Comparison of ENCODE assay signal across 10 cellular contexts in the genomic region with DNA sequence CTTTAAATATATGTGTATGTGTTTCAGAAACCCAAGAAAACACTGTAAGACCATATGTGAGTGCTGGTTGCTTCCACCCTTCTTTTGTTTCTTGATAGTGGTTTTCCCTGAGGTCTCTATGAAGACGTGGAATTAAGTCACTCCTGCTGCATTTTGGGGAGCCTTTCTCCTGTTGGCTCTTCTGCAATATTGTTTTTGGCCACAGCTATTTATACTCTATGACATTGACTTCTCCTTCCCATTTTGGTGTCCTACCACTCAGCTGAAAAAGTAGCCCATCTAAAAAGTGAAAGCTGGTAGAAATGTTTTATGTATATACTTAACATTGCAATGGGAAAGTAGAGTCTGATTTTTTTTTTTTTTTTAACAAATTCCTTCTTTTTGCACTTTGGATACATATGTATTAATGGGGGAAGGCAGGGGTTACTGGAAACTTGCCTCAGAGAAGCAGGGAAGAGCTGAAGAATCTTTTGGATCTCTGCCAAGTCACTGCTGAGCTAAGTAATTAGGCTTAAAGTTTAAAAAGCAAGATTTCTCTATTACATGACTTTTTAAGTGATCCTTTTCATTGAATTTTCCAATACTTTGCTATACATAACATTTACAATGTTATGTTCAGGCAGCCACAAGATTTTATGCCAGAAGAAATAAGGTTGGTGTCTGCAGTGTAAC. TPM values are rescaled to one million over a fixed set of nuclear protein-coding genes. Genes with fewer than 3 reads are reported as not detected.
DNase-seq lines count a peak whose midpoint lies in the region; ATAC-seq and TF ChIP-seq lines count a peak whose summit lies in the region.
"Had no signal": no experiment of that assay in that cellular context is flagged by ENCODE, and none has a peak within 500 bp of the region (broad histone marks: within the 10 kb centered on the region; RNA-seq: fewer than 3 reads in every experiment).

No MANE protein-coding gene starts in this region.

- peaks cover 43% of the 10 kb centered on the region for H3K4me1 Mint-ChIP-seq in activated CD4-positive, alpha-beta T cell treated with anti-CD3 and anti-CD28 coated beads, Interleukin-2, amount 10 ng/mL, durations not matched to agents 7 days and 5 days
- H3K4me1 Mint-ChIP-seq in stimulated activated effector memory CD8-positive, alpha-beta T cell treated with anti-CD3 and anti-CD28 coated beads, Interleukin-12 subunit alpha, Interleukin-12 subunit beta, amount 100 ng/mL, for 72 hours: peaks cover 37% of the 10 kb centered on the region

- H3K36me3 ChIP-seq in esophagus muscularis mucosa: peaks cover 0 to 15% (median 3%) of the 10 kb centered on the region in 4 donors
- H3K36me3 ChIP-seq in H7 (replicated peaks; ENCODE audit: control insufficient read depth, insufficient read depth, low read length): no peaks in the 10 kb centered on the region

- peak overlapping the region; percentile 99 for H3K27ac Mint-ChIP-seq in activated CD4-positive, alpha-beta T cell treated with anti-CD3 and anti-CD28 coated beads, Interleukin-2, amount 10 ng/mL, durations not matched to agents 7 days and 5 days
- peak overlapping the region; percentile 97 for H3K27ac Mint-ChIP-seq in stimulated activated effector memory CD8-positive, alpha-beta T cell treated with anti-CD3 and anti-CD28 coated beads, Interleukin-12 subunit alpha, Interleukin-12 subunit beta, amount 100 ng/mL, for 72 hours

- peaks cover 22% of the 10 kb centered on the region for H3K36me3 Mint-ChIP-seq in activated CD4-positive, alpha-beta T cell treated with anti-CD3 and anti-CD28 coated beads, Interleukin-2, amount 10 ng/mL, durations not matched to agents 7 days and 5 days (ENCODE audit: low read depth)
- peaks cover 35% of the 10 kb centered on the region for H3K36me3 Mint-ChIP-seq in stimulated activated effector memory CD8-positive, alpha-beta T cell treated with anti-CD3 and anti-CD28 coated beads, Interleukin-12 subunit alpha, Interleukin-12 subunit beta, amount 100 ng/mL, for 72 hours

- H3K9me3 Mint-ChIP-seq in activated CD4-positive, alpha-beta T cell treated with anti-CD3 and anti-CD28 coated beads, Interleukin-2, amount 10 ng/mL, durations not matched to agents 7 days and 5 days: peaks cover 4% of the 10 kb centered on the region
- no peaks in the 10 kb centered on the region for H3K9me3 Mint-ChIP-seq in stimulated activated effector memory CD8-positive, alpha-beta T cell treated with anti-CD3 and anti-CD28 coated beads, Interleukin-12 subunit alpha, Interleukin-12 subunit beta, amount 100 ng/mL, for 72 hours

- no peak overlapping the region for H3K27ac ChIP-seq in esophagus muscularis mucosa (replicated peaks in 1 of 4)

- H3K4me1 ChIP-seq in esophagus muscularis mucosa: peaks cover 13 to 44% (median 39%) of the 10 kb centered on the region in 4 donors

- intact Hi-C loops in esophagus muscularis mucosa (cut with DNase I): no loop called here

- TF ChIP-seq CTCF in esophagus muscularis mucosa (IDR thresholded peaks at IDR 0.05): no peak

- peak overlapping the region; percentile 96 for H3K4me3 Mint-ChIP-seq in activated CD4-positive, alpha-beta T cell treated with anti-CD3 and anti-CD28 coated beads, Interleukin-2, amount 10 ng/mL, durations not matched to agents 7 days and 5 days
- H3K4me3 Mint-ChIP-seq in stimulated activated effector memory CD8-positive, alpha-beta T cell treated with anti-CD3 and anti-CD28 coated beads, Interleukin-12 subunit alpha, Interleukin-12 subunit beta, amount 100 ng/mL, for 72 hours: peak overlapping the region; percentile 90

- no peaks in the 10 kb centered on the region for H3K27me3 Mint-ChIP-seq in activated CD4-positive, alpha-beta T cell treated with anti-CD3 and anti-CD28 coated beads, Interleukin-2, amount 10 ng/mL, durations not matched to agents 7 days and 5 days

- H3K4me3 ChIP-seq in esophagus muscularis mucosa (peak overlapping the region; percentile 68 to 100 (median 85)), H7 (ENCODE audit: insufficient read depth, low read depth, low read length) (no peak overlapping the region)

- no peaks in the 10 kb centered on the region for H3K9me3 ChIP-seq in esophagus muscularis mucosa

- no peaks in the 10 kb centered on the region for H3K27me3 ChIP-seq in esophagus muscularis mucosa
- H3K27me3 ChIP-seq in H7 (ENCODE audit: control insufficient read depth, insufficient read depth, low read length): no peaks in the 10 kb centered on the region

- no peak for ATAC-seq in stimulated activated effector memory CD8-positive, alpha-beta T cell treated with anti-CD3 and anti-CD28 coated beads, Interleukin-12 subunit alpha, Interleukin-12 subunit beta, amount 100 ng/mL, for 72 hours
- no peak for ATAC-seq in GM18873 (IDR thresholded peaks at IDR 0.05; ENCODE audit: low FRiP score, unreplicated experiment)

- POLR2A ChIA-PET in activated CD4-positive, alpha-beta T cell treated with anti-CD3 and anti-CD28 coated beads, Interleukin-2, amount 10 ng/mL, durations not matched to agents 7 days and 5 days (lab: Charles Lee): interaction anchor here (0.7 kb wide), 1 partner anchor 10 kb away, joined by 11 read pairs; no protein-coding TSS in a partner anchor

- DNase-seq in activated CD4-positive, alpha-beta T cell treated with anti-CD3 and anti-CD28 coated beads, Interleukin-2, amount 10 ng/mL, durations not matched to agents 7 days and 5 days: no peak
- DNase-seq in activated CD4-positive, alpha-beta T cell treated with anti-CD3 and anti-CD28 coated beads, Interleukin-2, amount 50 U/mL, for 4 hours: no peak
- peak; percentile 49 for DNase-seq in RKO (ENCODE audit: low spot score)
- DNase-seq in esophagus muscularis mucosa (ENCODE audit: extremely low spot score): no peak
- DNase-seq in stimulated activated effector memory CD8-positive, alpha-beta T cell treated with anti-CD3 and anti-CD28 coated beads, Interleukin-12 subunit alpha, Interleukin-12 subunit beta, amount 100 ng/mL, for 72 hours (ENCODE audit: low spot score in 2 of 2): no peak
- DNase-seq in DMS79 (lab: John Stamatoyannopoulos, UW): no peak
- no peak for DNase-seq in H7
- DNase-seq: head of caudate nucleus, NCI-H2107 had no signal

- no peak for TF ChIP-seq EP300 in esophagus muscularis mucosa (IDR thresholded peaks at IDR 0.05)

- WGBS in esophagus muscularis mucosa: 29% methylated on average over 1 of the region's 1 CpG

- no peak for TF ChIP-seq POLR2A in esophagus muscularis mucosa (IDR thresholded peaks at IDR 0.05; ENCODE audit: low read depth)

- CTCF ChIA-PET in activated CD4-positive, alpha-beta T cell treated with anti-CD3 and anti-CD28 coated beads, Interleukin-2, amount 10 ng/mL, durations not matched to agents 7 days and 5 days (lab: Charles Lee): interaction anchor here (1.7 kb wide), 1 partner anchor 49 kb away, joined by 8 read pairs; a partner anchor contains a TSS

RNA-seq across cellular contexts. Expression of a gene that starts 1.8 kb away (rescaled TPM):
- total RNA-seq in activated CD4-positive, alpha-beta T cell treated with anti-CD3 and anti-CD28 coated beads, Interleukin-2, amount 10 ng/mL, durations not matched to agents 7 days and 5 days: 10 to 100 TPM; 72.5 to 75.1 TPM
- 10 to 100 TPM; 45.3 to 73.5 (median 56.1) TPM for total RNA-seq in esophagus muscularis mucosa
- 41.5 and 73.3 TPM in 2 replicates for total RNA-seq in H7 (2014; rRNA removed; shearing (Covaris generic))

RNA-seq across cellular contexts. Expression of a gene that starts 48.7 kb away (rescaled TPM):
- total RNA-seq in activated CD4-positive, alpha-beta T cell treated with anti-CD3 and anti-CD28 coated beads, Interleukin-2, amount 10 ng/mL, durations not matched to agents 7 days and 5 days: 100 to 1,000 TPM; 124 to 129 TPM
- total RNA-seq in esophagus muscularis mucosa: 100 to 1,000 TPM in 1 of 4 donors, 10 to 100 TPM in 3; 84.4 to 105 (median 91.9) TPM
- 112 and 114 TPM in 2 replicates for total RNA-seq in H7 (2014; rRNA removed; shearing (Covaris generic))
